In genomic region chr6:125823180-125823579, GRCh38 we compare ENCODE assay signal across 1 cellular context.
TF ChIP-seq lines count a peak whose summit lies in the region.

No MANE protein-coding gene starts in this region.

TF ChIP-seq in K562, 482 proteins besides CTCF, POLR2A, EP300 and RAD21 (continued from another document):
- no peak for TF ChIP-seq DEAF1 (CRISPR knock-in tag; IDR thresholded peaks at IDR 0.05)
- TF ChIP-seq C11orf30 (IDR thresholded peaks at IDR 0.05; ENCODE audit: low read depth) = peak; percentile 56; the same call in 1 of the 2 replicates
- TF ChIP-seq ZNF316 (IDR thresholded peaks at IDR 0.05) = peak; percentile 69
- TF ChIP-seq CUX1 (CRISPR knock-in tag; IDR thresholded peaks at IDR 0.05) = no peak
- TF ChIP-seq MAFG (tag; conservative IDR thresholded peaks at IDR 0.05) = peak; percentile 26; the same call in 1 of the 2 replicates
- TF ChIP-seq MAX (CRISPR knock-in tag; IDR thresholded peaks at IDR 0.05) = no peak
- no peak for TF ChIP-seq TBL1XR1 (IDR thresholded peaks at IDR 0.05; ENCODE audit: low read length in 2 of 2)
